1 cellular context compared by ENCODE assay signal in genomic region chr2:237593036-237593435, GRCh38.
TF ChIP-seq lines count a peak whose summit lies in the region.

No MANE protein-coding gene starts in this region.

TF ChIP-seq in WTC11, 78 proteins besides CTCF, POLR2A, EP300 and RAD21 (continued from another document):
- TF ChIP-seq, protein P1, sequence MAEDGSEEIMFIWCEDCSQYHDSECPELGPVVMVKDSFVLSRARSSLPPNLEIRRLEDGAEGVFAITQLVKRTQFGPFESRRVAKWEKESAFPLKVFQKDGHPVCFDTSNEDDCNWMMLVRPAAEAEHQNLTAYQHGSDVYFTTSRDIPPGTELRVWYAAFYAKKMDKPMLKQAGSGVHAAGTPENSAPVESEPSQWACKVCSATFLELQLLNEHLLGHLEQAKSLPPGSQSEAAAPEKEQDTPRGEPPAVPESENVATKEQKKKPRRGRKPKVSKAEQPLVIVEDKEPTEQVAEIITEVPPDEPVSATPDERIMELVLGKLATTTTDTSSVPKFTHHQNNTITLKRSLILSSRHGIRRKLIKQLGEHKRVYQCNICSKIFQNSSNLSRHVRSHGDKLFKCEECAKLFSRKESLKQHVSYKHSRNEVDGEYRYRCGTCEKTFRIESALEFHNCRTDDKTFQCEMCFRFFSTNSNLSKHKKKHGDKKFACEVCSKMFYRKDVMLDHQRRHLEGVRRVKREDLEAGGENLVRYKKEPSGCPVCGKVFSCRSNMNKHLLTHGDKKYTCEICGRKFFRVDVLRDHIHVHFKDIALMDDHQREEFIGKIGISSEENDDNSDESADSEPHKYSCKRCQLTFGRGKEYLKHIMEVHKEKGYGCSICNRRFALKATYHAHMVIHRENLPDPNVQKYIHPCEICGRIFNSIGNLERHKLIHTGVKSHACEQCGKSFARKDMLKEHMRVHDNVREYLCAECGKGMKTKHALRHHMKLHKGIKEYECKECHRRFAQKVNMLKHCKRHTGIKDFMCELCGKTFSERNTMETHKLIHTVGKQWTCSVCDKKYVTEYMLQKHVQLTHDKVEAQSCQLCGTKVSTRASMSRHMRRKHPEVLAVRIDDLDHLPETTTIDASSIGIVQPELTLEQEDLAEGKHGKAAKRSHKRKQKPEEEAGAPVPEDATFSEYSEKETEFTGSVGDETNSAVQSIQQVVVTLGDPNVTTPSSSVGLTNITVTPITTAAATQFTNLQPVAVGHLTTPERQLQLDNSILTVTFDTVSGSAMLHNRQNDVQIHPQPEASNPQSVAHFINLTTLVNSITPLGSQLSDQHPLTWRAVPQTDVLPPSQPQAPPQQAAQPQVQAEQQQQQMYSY (CRISPR knock-in tag; IDR thresholded peaks at IDR 0.05): no peak
- TF ChIP-seq ZNF281 (CRISPR knock-in tag; IDR thresholded peaks at IDR 0.05) (no peak), TEAD1 (CRISPR knock-in tag; IDR thresholded peaks at IDR 0.05) (no peak)
